Comparison of ENCODE assay signal across 22 cellular contexts in genomic region chr6:150712502-150713252, GRCh38.
DNase-seq lines count a peak whose midpoint lies in the region; ATAC-seq, FAIRE-seq and TF ChIP-seq lines count a peak whose summit lies in the region.
"Had no signal": no experiment of that assay in that cellular context is flagged by ENCODE, and none has a peak within 500 bp of the region (broad histone marks: within the 10 kb centered on the region; RNA-seq: fewer than 3 reads in every experiment).

No MANE protein-coding gene starts in this region.

- 7% methylated on average over 7 of the region's 7 CpGs for WGBS in K562 (ENCODE audit: insufficient coverage, low coverage, missing lambda C conversion rate)
- 43 to 45% methylated on average over 7 of the region's 7 CpGs for WGBS in esophagus squamous epithelium, 2 donors
- no CpG with 5 or more reads among the region's 7 CpGs for WGBS in trophoblast cell (ENCODE audit: extremely low coverage, insufficient coverage, insufficient read length)

- peak overlapping the region; percentile 67 for H2BK12ac ChIP-seq in trophoblast cell (ENCODE audit: low read length)

- H4K8ac ChIP-seq in trophoblast cell (ENCODE audit: low read depth, low read length): no peak overlapping the region

- H3K36me3 ChIP-seq in Caco-2 (ENCODE audit: control insufficient read depth, insufficient read depth, low read length): no peaks in the 10 kb centered on the region
- H3K36me3 ChIP-seq in K562 (ENCODE audit: control insufficient read depth, insufficient read depth, low read length): no peaks in the 10 kb centered on the region
- no peaks in the 10 kb centered on the region for H3K36me3 ChIP-seq in esophagus squamous epithelium
- no peaks in the 10 kb centered on the region for H3K36me3 ChIP-seq in trophoblast cell (ENCODE audit: control insufficient read depth in 1 of 2, insufficient read depth in 2 of 2, low read length in 2 of 2)
- H3K36me3 ChIP-seq: BLaER1, gastrocnemius medialis had no signal

- intact Hi-C loops in Caco-2 (cut with micrococcal nuclease; ENCODE audit: unreplicated experiment): no loop called here
- intact Hi-C loops in K562 (cut with micrococcal nuclease): no loop called here
- intact Hi-C loops in esophagus squamous epithelium (cut with DNase I): no loop called here

- in situ Hi-C loops in K562 (cut with MboI): no loop called here

- peak overlapping the region; percentile 26 for H3K27ac Mint-ChIP-seq in Caco-2 (ENCODE audit: unreplicated experiment)
- H3K27ac Mint-ChIP-seq: activated CD4-positive, alpha-beta T cell treated with anti-CD3 and anti-CD28 coated beads, Interleukin-2, amount 10 ng/mL, durations not matched to agents 24 days and 14 days; activated T-helper 2 cell treated with anti-CD3 and anti-CD28 coated beads, Interferon-gamma antibody, Interleukin-2, Interleukin-4, amounts not matched to agents 10 μg/mL and 5 μg/mL and 100 μg/mL, durations not matched to agents 14 hours and 24 hours and 36 hours; dendritic cell treated with granulocyte-macrophage colony-stimulating factor and Interleukin-4, amounts not matched to agents 40 ng/mL and 50 ng/mL, for 4 days; stimulated activated naive CD8-positive, alpha-beta T cell treated with anti-CD3 and anti-CD28 coated beads, Interleukin-15, Interleukin-2, amounts not matched to agents 100 ng/mL and 50 ng/mL, for 24 hours; T-cell had no signal

- no peak overlapping the region for H2AFZ ChIP-seq in K562 (ENCODE audit: low read depth, low read length)
- H2AFZ ChIP-seq in trophoblast cell (ENCODE audit: insufficient read depth, low read length, poor library complexity): no peak overlapping the region

- no peak for TF ChIP-seq RAD21 in K562 (CRISPR knock-in tag; conservative IDR thresholded peaks at IDR 0.05 in 1 of 2, IDR thresholded peaks at IDR 0.05 in 1 of 2)

- peak overlapping the region; percentile 58 for H4K91ac ChIP-seq in trophoblast cell (ENCODE audit: low read depth, low read length)

- FAIRE-seq in K562 (lab: Jason Lieb, UNC): no peak
- FAIRE-seq: small intestine had no signal

- H3K4me2 ChIP-seq in K562 (ENCODE audit: insufficient read depth, low read length): no peak overlapping the region
- no peak overlapping the region for H3K4me2 ChIP-seq in trophoblast cell (ENCODE audit: low read length)
- H3K4me2 ChIP-seq: BLaER1 had no signal

- no peak for TF ChIP-seq CTCF in Caco-2 (IDR thresholded peaks at IDR 0.05; ENCODE audit: insufficient read depth in 1 of 2, low read depth in 1 of 2, low read length in 1 of 2, severe bottlenecking in 1 of 2, unreplicated experiment in 1 of 2)
- no peak for TF ChIP-seq CTCF in K562 (IDR thresholded peaks at IDR 0.05 in 2 of 3, conservative IDR thresholded peaks at IDR 0.05 in 1 of 3; ENCODE audit: insufficient read depth in 2 of 3, low read depth in 1 of 3, low read length in 3 of 3)
- no peak for TF ChIP-seq CTCF in esophagus squamous epithelium (IDR thresholded peaks at IDR 0.05)

- H2AK5ac ChIP-seq in trophoblast cell (ENCODE audit: low read length): peak overlapping the region; percentile 16

- H3K9me3 Mint-ChIP-seq in Caco-2 (ENCODE audit: unreplicated experiment): peaks cover 9% of the 10 kb centered on the region
- H3K9me3 Mint-ChIP-seq: activated CD4-positive, alpha-beta T cell treated with anti-CD3 and anti-CD28 coated beads, Interleukin-2, amount 10 ng/mL, durations not matched to agents 24 days and 14 days; activated T-helper 2 cell treated with anti-CD3 and anti-CD28 coated beads, Interferon-gamma antibody, Interleukin-2, Interleukin-4, amounts not matched to agents 10 μg/mL and 5 μg/mL and 100 μg/mL, durations not matched to agents 14 hours and 24 hours and 36 hours; dendritic cell treated with granulocyte-macrophage colony-stimulating factor and Interleukin-4, amounts not matched to agents 40 ng/mL and 50 ng/mL, for 4 days; stimulated activated naive CD8-positive, alpha-beta T cell treated with anti-CD3 and anti-CD28 coated beads, Interleukin-15, Interleukin-2, amounts not matched to agents 100 ng/mL and 50 ng/mL, for 24 hours; T-cell had no signal

- H3K4me3 ChIP-seq in Caco-2 (ENCODE audit: low read depth, low read length) (no peak overlapping the region), K562 (no peak overlapping the region), esophagus squamous epithelium (peak overlapping the region in 1 of 4 donors; percentile 2), trophoblast cell (ENCODE audit: low read depth, low read length) (no peak overlapping the region)
- H3K4me3 ChIP-seq: BLaER1, body of pancreas, gastrocnemius medialis, psoas muscle had no signal

- BruUV-seq in Caco-2 (replicated peaks; lab: Mats Ljungman, UMichigan) (no TSS peak), K562 (replicated peaks; lab: Mats Ljungman, UMichigan) (no TSS peak)

- peaks cover 7% of the 10 kb centered on the region for H3K36me3 Mint-ChIP-seq in Caco-2 (ENCODE audit: insufficient read depth, unreplicated experiment)
- H3K36me3 Mint-ChIP-seq: T-cell had no signal

- H4K12ac ChIP-seq in trophoblast cell (ENCODE audit: low read depth, low read length): no peak overlapping the region

- H3K27ac ChIP-seq in K562 (ENCODE audit: extremely low read depth, low read depth, low read length) (no peak overlapping the region), esophagus squamous epithelium (peak overlapping the region; percentile 67 to 84 (median 78)), trophoblast cell (ENCODE audit: low read depth, low read length) (no peak overlapping the region)
- H3K27ac ChIP-seq: BLaER1, psoas muscle had no signal

- H3K14ac ChIP-seq in trophoblast cell (ENCODE audit: low read length): peak overlapping the region; percentile 67

- H3K18ac ChIP-seq in trophoblast cell (ENCODE audit: low read length): no peak overlapping the region

- ATAC-seq in K562 (no peak), HG02885 (IDR thresholded peaks at IDR 0.05; ENCODE audit: poor library complexity, unreplicated experiment) (no peak)
- ATAC-seq: body of pancreas, gastrocnemius medialis, PC-3, psoas muscle, T-cell had no signal

- TF ChIP-seq EP300 in K562 (IDR thresholded peaks at IDR 0.05; ENCODE audit: low read length): no peak

- H3K4me1 ChIP-seq in Caco-2: peaks cover 38% of the 10 kb centered on the region
- H3K4me1 ChIP-seq in K562 (replicated peaks in 1 of 2; ENCODE audit: control insufficient read depth in 2 of 2, insufficient read depth in 2 of 2, low read length in 2 of 2): no peaks in the 10 kb centered on the region
- peaks cover 21 to 45% (median 25%) of the 10 kb centered on the region in 3 donors for H3K4me1 ChIP-seq in esophagus squamous epithelium
- peaks cover 16 to 25% of the 10 kb centered on the region in 2 experiments for H3K4me1 ChIP-seq in trophoblast cell (ENCODE audit: control insufficient read depth in 1 of 2, insufficient read depth in 2 of 2, low read length in 2 of 2)
- H3K4me1 ChIP-seq: BLaER1, psoas muscle had no signal

- H3K9me3 ChIP-seq in Caco-2 (no peaks in the 10 kb centered on the region), K562 (replicated peaks; ENCODE audit: control insufficient read depth, insufficient read depth, low read depth, low read length) (no peaks in the 10 kb centered on the region), esophagus squamous epithelium (no peaks in the 10 kb centered on the region), trophoblast cell (ENCODE audit: insufficient read depth, low read depth, low read length) (no peaks in the 10 kb centered on the region)
- H3K9me3 ChIP-seq: BLaER1, body of pancreas, gastrocnemius medialis, psoas muscle had no signal

- peak overlapping the region; percentile 50 for H2BK5ac ChIP-seq in trophoblast cell (ENCODE audit: low read depth, low read length, poor library complexity)

- H3K27me3 Mint-ChIP-seq in Caco-2 (ENCODE audit: insufficient read depth, unreplicated experiment): no peaks in the 10 kb centered on the region
- H3K27me3 Mint-ChIP-seq: T-cell had no signal

- H3K9ac ChIP-seq in K562 (ENCODE audit: insufficient read depth in 1 of 2, low read depth in 2 of 2, low read length in 2 of 2) (no peak overlapping the region), trophoblast cell (ENCODE audit: low read length) (no peak overlapping the region)
- H3K9ac ChIP-seq: BLaER1 had no signal

- H3K27me3 ChIP-seq in Caco-2 (replicated peaks; ENCODE audit: control insufficient read depth, insufficient read depth, low read length) (no peaks in the 10 kb centered on the region), K562 (ENCODE audit: control insufficient read depth in 2 of 2, insufficient read depth in 2 of 2, low read length in 2 of 2) (peaks cover 13 to 43% of the 10 kb centered on the region in 2 experiments; a peak in 4 of 5 replicates), esophagus squamous epithelium (no peaks in the 10 kb centered on the region), trophoblast cell (ENCODE audit: insufficient read depth, low read length) (no peaks in the 10 kb centered on the region)
- H3K27me3 ChIP-seq: BLaER1, body of pancreas, gastrocnemius medialis had no signal

- H3K9me1 ChIP-seq in K562 (ENCODE audit: control insufficient read depth, insufficient read depth, low read length): no peaks in the 10 kb centered on the region

- CTCF ChIA-PET in Caco-2 (lab: Charles Lee): no interaction called here
- CTCF ChIA-PET in K562 (lab: Yijun Ruan, JAX; ENCODE audit: low intra/inter-chr PET ratio): no interaction called here

- H3K4me1 Mint-ChIP-seq in Caco-2 (ENCODE audit: low read depth, unreplicated experiment): peaks cover 55% of the 10 kb centered on the region
- H3K4me1 Mint-ChIP-seq: activated CD4-positive, alpha-beta T cell treated with anti-CD3 and anti-CD28 coated beads, Interleukin-2, amount 10 ng/mL, durations not matched to agents 24 days and 14 days; T-cell had no signal

- H4K20me1 ChIP-seq in K562 (replicated peaks; ENCODE audit: control insufficient read depth, insufficient read depth, low read length): no peaks in the 10 kb centered on the region
- H4K20me1 ChIP-seq: BLaER1 had no signal

- TF ChIP-seq POLR2A in K562 (conservative IDR thresholded peaks at IDR 0.05) (no peak), esophagus squamous epithelium (IDR thresholded peaks at IDR 0.05) (no peak)

- H2BK120ac ChIP-seq in trophoblast cell (ENCODE audit: insufficient read depth, low read length, poor library complexity): peak overlapping the region; percentile 70

- H3K23ac ChIP-seq in trophoblast cell (ENCODE audit: low read length): no peak overlapping the region

- no peak overlapping the region for H3K4me3 Mint-ChIP-seq in Caco-2 (ENCODE audit: unreplicated experiment)
- H3K4me3 Mint-ChIP-seq: activated CD4-positive, alpha-beta T cell treated with anti-CD3 and anti-CD28 coated beads, Interleukin-2, amount 10 ng/mL, durations not matched to agents 24 days and 14 days; dendritic cell treated with granulocyte-macrophage colony-stimulating factor and Interleukin-4, amounts not matched to agents 40 ng/mL and 50 ng/mL, for 4 days; stimulated activated naive CD8-positive, alpha-beta T cell treated with anti-CD3 and anti-CD28 coated beads, Interleukin-15, Interleukin-2, amounts not matched to agents 100 ng/mL and 50 ng/mL, for 24 hours; T-cell had no signal

- H3K4ac ChIP-seq in trophoblast cell (ENCODE audit: low read depth, low read length): no peak overlapping the region

- H3K79me2 ChIP-seq in K562 (ENCODE audit: control insufficient read depth, insufficient read depth, low read length) (no peaks in the 10 kb centered on the region), trophoblast cell (ENCODE audit: control insufficient read depth, insufficient read depth, low read length, poor library complexity) (no peaks in the 10 kb centered on the region)

- POLR2A ChIA-PET in Caco-2 (lab: Charles Lee) (no interaction called here), K562 (lab: Yijun Ruan, JAX) (interaction anchor here (0.6 kb wide), 1 partner anchor 15 kb away, joined by 3 read pairs; no protein-coding TSS in a partner anchor)

- H3K79me1 ChIP-seq in trophoblast cell (ENCODE audit: low read length): peaks cover 23% of the 10 kb centered on the region

- no peak for DNase-seq in Caco-2
- DNase-seq in K562 (ENCODE audit: extremely low read depth in 1 of 4, low spot score in 3 of 4): no peak
- no peak for DNase-seq in esophagus squamous epithelium (lab: John Stamatoyannopoulos, UW)
- peak; percentile 55 to 75 for DNase-seq in trophoblast cell
- no peak for DNase-seq in nucleus accumbens (lab: John Stamatoyannopoulos, UW)
- DNase-seq in EL: no peak
- DNase-seq in NCI-H146 treated with DMSO at 0.1 percent for 48 hours (lab: John Stamatoyannopoulos, UW; ENCODE audit: unreplicated experiment): no peak
- DNase-seq: activated CD4-positive, alpha-beta T cell treated with anti-CD3 and anti-CD28 coated beads, Interleukin-2, amount 10 ng/mL, durations not matched to agents 24 days and 14 days; gastrocnemius medialis; MM.1S; NCI-H1694; PC-3; SHP77 treated with DMSO at 0.1 percent for 48 hours; T-cell had no signal

Comparison
In these comparisons a context has a peak if more than half of its experiments do, and no peak if none do; other contexts are left out.
1. DNase-seq: peak in trophoblast cell (2 of 2); none in Caco-2 (0 of 2), K562 (0 of 4), esophagus squamous epithelium (single experiment), nucleus accumbens (0 of 56), EL (single experiment) and NCI-H146 treated with DMSO at 0.1 percent for 48 hours (single experiment).
2. H3K27ac ChIP-seq: peak in esophagus squamous epithelium (4 of 4); none in K562 (single experiment) and trophoblast cell (single experiment).